8 cellular contexts compared by ENCODE assay signal in the genomic region with DNA sequence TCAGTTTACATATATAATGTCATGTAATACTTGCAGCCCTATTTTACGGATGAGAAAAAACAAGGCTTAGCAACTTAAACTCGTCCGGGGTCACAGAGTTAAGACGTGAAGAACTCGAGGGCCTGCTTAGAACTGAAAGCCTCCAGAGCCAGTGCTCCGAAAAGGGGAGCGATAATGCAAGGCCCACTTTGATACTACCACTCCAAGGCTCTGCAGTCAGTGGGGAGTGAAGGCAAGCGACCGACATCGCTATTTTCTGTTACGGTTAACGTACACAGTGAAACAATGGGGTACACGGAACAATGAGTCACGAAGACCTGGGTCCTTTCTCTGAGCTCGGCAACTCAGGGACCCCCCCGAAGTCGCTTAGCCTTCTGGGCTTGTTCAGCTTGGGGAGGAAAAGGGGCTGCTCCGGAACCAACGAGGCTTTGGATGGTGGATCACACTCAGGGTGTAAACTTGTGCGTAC. TPM values are rescaled to one million over a fixed set of nuclear protein-coding genes. Genes with fewer than 3 reads are reported as not detected.
DNase-seq lines count a peak whose midpoint lies in the region; ATAC-seq, FAIRE-seq and TF ChIP-seq lines count a peak whose summit lies in the region.

No MANE protein-coding gene starts in this region.

- ATAC-seq in aorta (ENCODE audit: low FRiP score) (peak; percentile 2), GM18505 (IDR thresholded peaks at IDR 0.05; ENCODE audit: unreplicated experiment) (no peak)

- H4K5ac ChIP-seq in mesendoderm (ENCODE audit: low read length): no peak overlapping the region

- no peaks in the 10 kb centered on the region for H3K9me2 ChIP-seq in Loucy (replicated peaks; ENCODE audit: low read depth, low read length)

- no peaks in the 10 kb centered on the region for H3K36me3 ChIP-seq in Loucy (ENCODE audit: insufficient read depth, low read length)
- no peaks in the 10 kb centered on the region for H3K36me3 ChIP-seq in bronchial epithelial cell (ENCODE audit: control insufficient read depth, insufficient read depth, low read length)
- no peaks in the 10 kb centered on the region for H3K36me3 ChIP-seq in mesendoderm (ENCODE audit: control insufficient read depth, insufficient read depth, low read length)
- no peaks in the 10 kb centered on the region for H3K36me3 ChIP-seq in aorta (ENCODE audit: control insufficient read depth in 1 of 2, insufficient read depth in 2 of 2, low read length in 1 of 2)

- peak; percentile 73 for DNase-seq in stimulated activated CD4-positive, alpha-beta T cell treated with anti-CD3 and anti-CD28 coated beads, Interleukin-4, amount 100 ng/mL, for 24 hours
- DNase-seq in stimulated activated CD4-positive, alpha-beta T cell treated with anti-CD3 and anti-CD28 coated beads, Interleukin-4, amount 100 ng/mL, for 1 hour: no peak
- no peak for DNase-seq in bronchial epithelial cell (ENCODE audit: low read depth)
- no peak for DNase-seq in mesendoderm
- DNase-seq in aorta: peak in 1 of 2 donors; percentile 46
- DNase-seq in glomerular visceral epithelial cell (ENCODE audit: extremely low spot score): no peak

- H3K23ac ChIP-seq in mesendoderm (ENCODE audit: low read length): peak overlapping the region; percentile 35

- H3K9me3 ChIP-seq in Loucy (ENCODE audit: insufficient read depth, low read depth, low read length) (no peaks in the 10 kb centered on the region), aorta (ENCODE audit: control insufficient read depth, low read length) (no peaks in the 10 kb centered on the region)

- H3K4ac ChIP-seq in mesendoderm (ENCODE audit: low read depth, low read length): peak overlapping the region; percentile 24

- H2BK15ac ChIP-seq in mesendoderm (replicated peaks; ENCODE audit: low read depth): no peak overlapping the region

- H3F3A ChIP-seq in Loucy (ENCODE audit: low read depth): no peaks in the 10 kb centered on the region

- H3K4me3 ChIP-seq in Loucy (ENCODE audit: low read length, poor library complexity, severe bottlenecking) (peak overlapping the region; percentile 90), bronchial epithelial cell (ENCODE audit: low read depth, low read length) (peak overlapping the region; percentile 96), mesendoderm (ENCODE audit: low read length) (peak overlapping the region; percentile 75), aorta (ENCODE audit: low read length in 2 of 2) (peak overlapping the region; percentile 67 to 92)

- H3K4me1 ChIP-seq in Loucy (ENCODE audit: insufficient read depth, low read length, poor library complexity, severe bottlenecking): peaks cover 44% of the 10 kb centered on the region
- H3K4me1 ChIP-seq in mesendoderm (ENCODE audit: control insufficient read depth, low read depth, low read length): no peaks in the 10 kb centered on the region
- H3K4me1 ChIP-seq in aorta (ENCODE audit: control insufficient read depth in 1 of 2, insufficient read depth in 2 of 2, low read length in 2 of 2): peaks cover 2% of the 10 kb centered on the region in 2 donors

- no peak overlapping the region for H2AK5ac ChIP-seq in mesendoderm (ENCODE audit: low read length)

- intact Hi-C loops in aorta (cut with DNase I): loop anchor here in 1 of 2 donors (1.0 to 5.0 kb wide), 2 partner anchors 281 to 332 kb away; no protein-coding TSS in a partner anchor

- peak overlapping the region; percentile 94 for H3K56ac ChIP-seq in mesendoderm (ENCODE audit: low read length)

- H2BK5ac ChIP-seq in mesendoderm (ENCODE audit: low read length): no peak overlapping the region

- peak overlapping the region; percentile 88 for H3K9ac ChIP-seq in Loucy (ENCODE audit: low read depth, low read length, poor library complexity, severe bottlenecking)
- H3K9ac ChIP-seq in mesendoderm (ENCODE audit: low read length): peak overlapping the region; percentile 88

- H3K27ac ChIP-seq in mesendoderm (ENCODE audit: low read depth, low read length) (peak overlapping the region; percentile 13), aorta (ENCODE audit: low read depth in 1 of 2, low read length in 2 of 2) (peak overlapping the region; percentile 87 to 97)

- no peak for FAIRE-seq in bronchial epithelial cell (lab: Jason Lieb, UNC)

- H2BK120ac ChIP-seq in mesendoderm (ENCODE audit: low read depth, low read length): no peak overlapping the region

- peaks cover 53% of the 10 kb centered on the region for H3K79me2 ChIP-seq in Loucy (ENCODE audit: insufficient read depth, low read length)
- H3K79me2 ChIP-seq in mesendoderm (ENCODE audit: control insufficient read depth, insufficient read depth, low read length): peaks cover 14% of the 10 kb centered on the region

- peak overlapping the region; percentile 95 for H2AFZ ChIP-seq in Loucy (ENCODE audit: low read length)

- H4K8ac ChIP-seq in mesendoderm (ENCODE audit: low read depth, low read length): no peak overlapping the region

- H4K20me1 ChIP-seq in Loucy (ENCODE audit: insufficient read depth, low read length, poor library complexity, severe bottlenecking): peaks cover 45% of the 10 kb centered on the region

- WGBS in mesendoderm (ENCODE audit: extremely low coverage, insufficient coverage, low lambda C conversion rate): no CpG with 5 or more reads among the region's 20 CpGs
- WGBS in aorta, 2 donors: 2 to 4% methylated on average over 20 of the region's 20 CpGs

- no peaks in the 10 kb centered on the region for H3K27me3 ChIP-seq in Loucy (ENCODE audit: insufficient read depth, low read length, poor library complexity, severe bottlenecking)
- no peaks in the 10 kb centered on the region for H3K27me3 ChIP-seq in bronchial epithelial cell (ENCODE audit: control insufficient read depth, insufficient read depth, low read length)
- no peaks in the 10 kb centered on the region for H3K27me3 ChIP-seq in mesendoderm (ENCODE audit: insufficient read depth, low read length, poor library complexity)
- H3K27me3 ChIP-seq in aorta (ENCODE audit: control insufficient read depth in 1 of 2, insufficient read depth in 2 of 2, low read length in 1 of 2): no peaks in the 10 kb centered on the region

- TF ChIP-seq CTCF in Loucy (conservative IDR thresholded peaks at IDR 0.05; ENCODE audit: low read length): no peak
- TF ChIP-seq CTCF in bronchial epithelial cell (IDR thresholded peaks at IDR 0.05; ENCODE audit: insufficient read depth, low read length, severe bottlenecking): no peak

- TF ChIP-seq POLR2A in GM18505 (IDR thresholded peaks at IDR 0.05; ENCODE audit: borderline replicate concordance, extremely low read depth, insufficient read depth, insufficient read length): no peak

- peaks cover 10% of the 10 kb centered on the region for H3K79me1 ChIP-seq in mesendoderm (ENCODE audit: low read length)

- no peak overlapping the region for H3K18ac ChIP-seq in mesendoderm (ENCODE audit: low read length)

- peak overlapping the region; percentile 83 for H3K4me2 ChIP-seq in Loucy (ENCODE audit: low read depth, low read length, poor library complexity, severe bottlenecking)
- H3K4me2 ChIP-seq in mesendoderm (ENCODE audit: low read length): peak overlapping the region; percentile 92

RNA-seq across cellular contexts. Expression of a gene that starts 1.0 kb away (rescaled TPM):
- total RNA-seq in bronchial epithelial cell (91.1 and 97.3 TPM in 2 replicates), aorta (10 to 100 TPM; 62.5 to 65.2 TPM)
- 89.0 TPM for polyA plus RNA-seq in mesendoderm (2013, experiment 1 of 2)
- polyA plus RNA-seq in mesendoderm (2013, experiment 2 of 2): 78.3 TPM
- 10 to 100 TPM; 52.3 to 68.9 TPM for polyA plus RNA-seq in aorta
